Comparison of ENCODE assay signal across 15 cellular contexts in genomic region chr9:136132500-136133050, GRCh38. TPM values are rescaled to one million over a fixed set of nuclear protein-coding genes. Genes with fewer than 3 reads are reported as not detected.
A peak's percentile ranks its signal among the peaks of the same experiment; 100 is the strongest.
DNase-seq lines count a peak whose midpoint lies in the region; ATAC-seq and TF ChIP-seq lines count a peak whose summit lies in the region.
"Had no signal": no experiment of that assay in that cellular context is flagged by ENCODE, and none has a peak within 500 bp of the region (broad histone marks: within the 10 kb centered on the region; RNA-seq: fewer than 3 reads in every experiment).

No MANE protein-coding gene starts in this region.

- BruUV-seq in mammary epithelial cell (replicated peaks; lab: Mats Ljungman, UMichigan), result no TSS peak

- peaks cover 24% of the 10 kb centered on the region for H3K27me3 Mint-ChIP-seq in activated CD8-positive, alpha-beta T cell treated with anti-CD3 and anti-CD28 coated beads for 36 hours

- no peaks in the 10 kb centered on the region for H3K79me2 ChIP-seq in mammary epithelial cell (ENCODE audit: insufficient read depth, low read length)

- H3K4me3 Mint-ChIP-seq in activated CD8-positive, alpha-beta T cell treated with anti-CD3 and anti-CD28 coated beads for 36 hours, result no peak overlapping the region

- H3K36me3 ChIP-seq in mammary epithelial cell (ENCODE audit: insufficient read depth, low read length), result no peaks in the 10 kb centered on the region
- H3K36me3 ChIP-seq in breast epithelium, result no peaks in the 10 kb centered on the region
- no peaks in the 10 kb centered on the region for H3K36me3 ChIP-seq in effector memory CD4-positive, alpha-beta T cell (ENCODE audit: control insufficient read depth, insufficient read depth, low read length)
- H3K36me3 ChIP-seq in iPS-18a (ENCODE audit: control insufficient read depth, low read depth, low read length), result no peaks in the 10 kb centered on the region
- no peaks in the 10 kb centered on the region for H3K36me3 ChIP-seq in testis (ENCODE audit: low read depth, missing control alignments)

- H3K4me2 ChIP-seq in mammary epithelial cell (ENCODE audit: insufficient read depth, low read depth, low read length), result peak overlapping the region; percentile 15

- TF ChIP-seq CTCF in mammary epithelial cell (conservative IDR thresholded peaks at IDR 0.05 in 1 of 2, IDR thresholded peaks at IDR 0.05 in 1 of 2; ENCODE audit: extremely low read depth in 1 of 2, insufficient read depth in 1 of 2, low read depth in 1 of 2, low read length in 2 of 2) (no peak), breast epithelium (IDR thresholded peaks at IDR 0.05) (no peak), testis (IDR thresholded peaks at IDR 0.05) (no peak)
- TF ChIP-seq CTCF in activated CD8-positive, alpha-beta T cell treated with anti-CD3 and anti-CD28 coated beads for 36 hours (IDR thresholded peaks at IDR 0.05), result no peak

- H3K27ac Mint-ChIP-seq in activated CD8-positive, alpha-beta T cell treated with anti-CD3 and anti-CD28 coated beads for 36 hours, result no peak overlapping the region

- dilution Hi-C loops in mammary epithelial cell (cut with HindIII; ENCODE audit: low sequenced_read_pairs), result no loop called here

- CTCF ChIA-PET in mammary epithelial cell (lab: Charles Lee; ENCODE audit: low non-redundant PET), result interaction anchor here (0.6 kb wide), 2 partner anchors 52 to 1728 kb away, joined by 4 to 7 read pairs; no protein-coding TSS in a partner anchor
- CTCF ChIA-PET in activated CD8-positive, alpha-beta T cell treated with anti-CD3 and anti-CD28 coated beads for 36 hours (lab: Charles Lee), result interaction anchor here (1.3 to 2.3 kb wide), 3 partner anchors 9 to 165 kb away, joined by 3 to 8 read pairs (median 4); no protein-coding TSS in a partner anchor

- no peak for DNase-seq in mammary epithelial cell
- DNase-seq in breast epithelium (ENCODE audit: low spot score in 2 of 2), result no peak
- DNase-seq in effector memory CD4-positive, alpha-beta T cell, result no peak
- DNase-seq in testis, result no peak
- no peak for DNase-seq in NCI-H2029 treated with DMSO at 0.1 percent for 48 hours (lab: John Stamatoyannopoulos, UW)
- no peak for DNase-seq in activated CD8-positive, alpha-beta T cell treated with anti-CD3 and anti-CD28 coated beads for 36 hours
- DNase-seq: 8988T, aorta, cortex of kidney, GDM1, NCI-H1436 treated with DMSO at 0.1 percent for 48 hours, NCI-H226 had no signal

- no peak for TF ChIP-seq POLR2A in breast epithelium (IDR thresholded peaks at IDR 0.05)
- TF ChIP-seq POLR2A in testis (IDR thresholded peaks at IDR 0.05), result no peak

- no peaks in the 10 kb centered on the region for H3K9me3 Mint-ChIP-seq in activated CD8-positive, alpha-beta T cell treated with anti-CD3 and anti-CD28 coated beads for 36 hours

- POLR2A ChIA-PET in activated CD8-positive, alpha-beta T cell treated with anti-CD3 and anti-CD28 coated beads for 36 hours (lab: Charles Lee), result no interaction called here

- ATAC-seq in activated CD8-positive, alpha-beta T cell treated with anti-CD3 and anti-CD28 coated beads for 36 hours, result no peak
- ATAC-seq in GM21526 (IDR thresholded peaks at IDR 0.05; ENCODE audit: low FRiP score, unreplicated experiment), result no peak
- ATAC-seq: esophagus mucosa had no signal

- no peak overlapping the region for H3K27ac ChIP-seq in mammary epithelial cell (ENCODE audit: insufficient read depth, low read depth, low read length)
- H3K27ac ChIP-seq in breast epithelium, result no peak overlapping the region
- H3K27ac ChIP-seq in effector memory CD4-positive, alpha-beta T cell (ENCODE audit: insufficient read depth, low read length, poor library complexity, severe bottlenecking), result no peak overlapping the region
- H3K27ac ChIP-seq in iPS-18a (ENCODE audit: low read length), result no peak overlapping the region
- H3K27ac ChIP-seq in testis, result no peak overlapping the region

- in situ Hi-C loops in mammary epithelial cell (cut with MboI; ENCODE audit: low sequenced_read_pairs in 2 of 2), result no loop called here

- no peak overlapping the region for H3K9ac ChIP-seq in mammary epithelial cell (ENCODE audit: insufficient read depth, low read length)
- no peak overlapping the region for H3K9ac ChIP-seq in iPS-18a (ENCODE audit: low read length)

- peaks cover 15% of the 10 kb centered on the region for H3K4me1 ChIP-seq in mammary epithelial cell (ENCODE audit: insufficient read depth, low read length)
- H3K4me1 ChIP-seq in breast epithelium, result peaks cover 2 to 3% of the 10 kb centered on the region in 2 donors
- peaks cover 12% of the 10 kb centered on the region for H3K4me1 ChIP-seq in effector memory CD4-positive, alpha-beta T cell (ENCODE audit: control insufficient read depth, insufficient read depth, low read length, poor library complexity, severe bottlenecking)
- H3K4me1 ChIP-seq in iPS-18a (ENCODE audit: control insufficient read depth, low read depth, low read length), result no peaks in the 10 kb centered on the region
- H3K4me1 ChIP-seq in testis, result peaks cover 7% of the 10 kb centered on the region

- H3K36me3 Mint-ChIP-seq in activated CD8-positive, alpha-beta T cell treated with anti-CD3 and anti-CD28 coated beads for 36 hours (ENCODE audit: low read depth), result no peaks in the 10 kb centered on the region

- H3K27me3 ChIP-seq in mammary epithelial cell (ENCODE audit: insufficient read depth, low read length) (peaks cover 8% of the 10 kb centered on the region), breast epithelium (peaks cover 11 to 86% of the 10 kb centered on the region in 2 donors), iPS-18a (ENCODE audit: control insufficient read depth, insufficient read depth, low read length) (peaks cover 24% of the 10 kb centered on the region), testis (no peaks in the 10 kb centered on the region)
- peaks cover 29% of the 10 kb centered on the region for H3K27me3 ChIP-seq in effector memory CD4-positive, alpha-beta T cell (replicated peaks; ENCODE audit: control insufficient read depth, insufficient read depth, low read length, poor library complexity, severe bottlenecking)

- H4K20me1 ChIP-seq in mammary epithelial cell (ENCODE audit: insufficient read depth, low read length), result no peaks in the 10 kb centered on the region

- H3K4me1 Mint-ChIP-seq in activated CD8-positive, alpha-beta T cell treated with anti-CD3 and anti-CD28 coated beads for 36 hours (ENCODE audit: low read depth), result no peaks in the 10 kb centered on the region

- WGBS in mammary epithelial cell (ENCODE audit: low coverage, missing lambda C conversion rate), result 44% methylated on average over 15 of the region's 53 CpGs
- WGBS in testis, 2 donors, result 3% methylated on average over 41 of the region's 53 CpGs; no CpG with 5 or more reads in 1 of the 2 donors

- intact Hi-C loops in mammary epithelial cell (cut with micrococcal nuclease), result no loop called here
- intact Hi-C loops in breast epithelium (cut with DNase I; ENCODE audit: low total_unique reads), result no loop called here
- intact Hi-C loops in testis (cut with DNase I; ENCODE audit: low total_unique reads), result no loop called here
- intact Hi-C loops in activated CD8-positive, alpha-beta T cell treated with anti-CD3 and anti-CD28 coated beads for 36 hours (cut with micrococcal nuclease), result no loop called here

- no peak overlapping the region for H2AFZ ChIP-seq in mammary epithelial cell (ENCODE audit: low read depth, low read length)

- H3K4me3 ChIP-seq in mammary epithelial cell (replicated peaks in 1 of 3; ENCODE audit: insufficient read depth in 1 of 3, low read depth in 2 of 3, low read length in 3 of 3) (no peak overlapping the region), breast epithelium (peak overlapping the region in 1 of 3 donors; percentile 67), iPS-18a (ENCODE audit: low read length) (peak overlapping the region; percentile 21), testis (peak overlapping the region; percentile 24 to 38)
- H3K4me3 ChIP-seq in effector memory CD4-positive, alpha-beta T cell (ENCODE audit: insufficient read depth, low read depth, low read length, poor library complexity, severe bottlenecking), result peak overlapping the region; percentile 29

- H3K9me3 ChIP-seq in mammary epithelial cell (replicated peaks; ENCODE audit: insufficient read depth, low read length), result no peaks in the 10 kb centered on the region
- H3K9me3 ChIP-seq in breast epithelium, result no peaks in the 10 kb centered on the region
- H3K9me3 ChIP-seq in effector memory CD4-positive, alpha-beta T cell (ENCODE audit: control insufficient read depth, low read length), result no peaks in the 10 kb centered on the region
- no peaks in the 10 kb centered on the region for H3K9me3 ChIP-seq in iPS-18a (ENCODE audit: control insufficient read depth, low read depth, low read length)
- H3K9me3 ChIP-seq in testis, result no peaks in the 10 kb centered on the region

RNA-seq across cellular contexts. Expression of gene TMEM250, which starts 13.9 kb away (rescaled TPM):
- total RNA-seq in mammary epithelial cell (10 to 100 TPM; 33.8 to 49.8 TPM), breast epithelium (10 to 100 TPM; 24.9 to 29.5 (median 26.1) TPM), testis (10 to 100 TPM; 57.8 to 73.0 TPM)
- polyA plus RNA-seq in mammary epithelial cell (27.9 TPM), testis (ENCODE audit: insufficient read depth, low read depth, low replicate concordance) (29.4 TPM)
- polyA minus RNA-seq in mammary epithelial cell, result 25.5 TPM
- 10 to 100 TPM; 24.4 to 25.9 TPM for total RNA-seq in activated CD8-positive, alpha-beta T cell treated with anti-CD3 and anti-CD28 coated beads for 36 hours

RNA-seq across cellular contexts. Expression of gene NACC2, which starts 37.5 kb away (rescaled TPM):
- total RNA-seq in mammary epithelial cell, result 10 to 100 TPM; 14.1 to 27.3 TPM
- polyA plus RNA-seq in mammary epithelial cell, result 6.7 TPM
- polyA minus RNA-seq in mammary epithelial cell, result 13.1 TPM
- total RNA-seq in breast epithelium, result 10 to 100 TPM; 14.0 to 24.2 (median 19.3) TPM
- total RNA-seq in testis, result 10 to 100 TPM; 49.5 to 49.7 TPM
- polyA plus RNA-seq in testis (ENCODE audit: insufficient read depth, low read depth, low replicate concordance), result 29.3 TPM
- total RNA-seq in activated CD8-positive, alpha-beta T cell treated with anti-CD3 and anti-CD28 coated beads for 36 hours, result 1 to 10 TPM; 6.0 to 6.2 TPM

Comparison
In these comparisons a context has a peak if more than half of its experiments do, and no peak if none do; other contexts are left out.
1. H3K4me3 ChIP-seq: peak in effector memory CD4-positive, alpha-beta T cell (single experiment), iPS-18a (single experiment) and testis (2 of 2); none in mammary epithelial cell (0 of 3).